Comparison of ENCODE assay signal across 8 cellular contexts in the genomic region with DNA sequence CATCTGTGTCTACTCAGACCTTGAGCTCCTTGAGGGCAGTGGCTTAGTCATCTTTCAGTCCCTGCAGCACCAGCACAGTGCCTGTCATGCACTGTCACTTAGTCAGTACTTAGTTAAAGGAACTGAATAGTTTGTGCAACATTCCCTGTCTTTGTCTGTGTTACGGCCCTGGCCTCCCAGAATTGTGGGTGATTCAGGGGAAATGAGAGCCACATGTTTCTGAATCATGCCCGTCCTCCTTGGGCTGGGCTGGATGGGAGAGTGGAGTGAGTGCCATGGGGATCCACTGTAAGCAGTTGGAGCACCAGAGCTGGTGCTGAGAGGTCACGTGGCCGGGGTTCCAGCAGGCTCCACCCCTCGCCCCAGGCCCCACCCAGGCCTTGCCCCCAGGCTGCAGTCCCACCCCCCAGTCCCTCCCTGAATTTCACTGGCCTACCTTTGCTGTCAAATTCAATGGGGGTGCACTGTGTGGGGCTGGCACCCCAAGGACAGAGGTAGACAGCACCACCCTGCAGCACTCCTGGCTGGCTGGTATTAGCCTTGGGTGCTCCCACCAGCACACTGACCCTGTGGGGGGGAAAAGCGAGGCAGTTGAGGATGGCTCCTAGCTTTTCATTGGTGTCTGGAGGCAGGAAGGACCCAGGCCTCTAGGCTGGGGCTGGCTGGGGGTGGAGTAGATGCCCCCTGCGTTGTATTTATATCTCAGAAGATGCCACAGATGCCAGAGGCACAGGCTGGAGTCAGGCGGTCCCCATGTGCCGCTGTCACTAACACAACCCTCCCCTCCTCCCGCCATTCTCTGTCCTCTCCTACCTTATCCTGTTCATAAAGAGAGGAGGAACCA. TPM values are rescaled to one million over a fixed set of nuclear protein-coding genes. Genes with fewer than 3 reads are reported as not detected.
DNase-seq lines count a peak whose midpoint lies in the region; ATAC-seq, FAIRE-seq and TF ChIP-seq lines count a peak whose summit lies in the region.

No MANE protein-coding gene starts in this region.

- H3K36me3 Mint-ChIP-seq in endothelial cell (ENCODE audit: low read depth, unreplicated experiment) (peaks cover 33% of the 10 kb centered on the region), natural killer cell (peaks cover 8% of the 10 kb centered on the region)

- H3K4me1 Mint-ChIP-seq in endothelial cell (ENCODE audit: unreplicated experiment) (peaks cover 50% of the 10 kb centered on the region), natural killer cell (peaks cover 53 to 83% of the 10 kb centered on the region in 2 donors)

- DNase-seq in HTR-8/SVneo (ENCODE audit: insufficient read length, low spot score) = peak; percentile 47
- DNase-seq in activated CD4-positive, alpha-beta T cell treated with anti-CD3 and anti-CD28 coated beads for 48 hours = peak; percentile 78
- DNase-seq in endothelial cell (ENCODE audit: low spot score) = no peak
- peak; percentile 39 for DNase-seq in natural killer cell
- no peak for DNase-seq in NCI-H510A treated with DMSO at 0.1 percent for 48 hours (lab: John Stamatoyannopoulos, UW)

- no peak for FAIRE-seq in HTR-8/SVneo (lab: Jason Lieb, UNC)

- no peak for TF ChIP-seq CTCF in endothelial cell (IDR thresholded peaks at IDR 0.05; ENCODE audit: unreplicated experiment)
- TF ChIP-seq CTCF in natural killer cell (IDR thresholded peaks at IDR 0.05) = no peak

- H3K27me3 Mint-ChIP-seq in endothelial cell (ENCODE audit: unreplicated experiment) (peaks cover 5% of the 10 kb centered on the region), natural killer cell (ENCODE audit: low read depth in 2 of 2) (no peaks in the 10 kb centered on the region)

- peak overlapping the region; percentile 81 for H3K4me3 Mint-ChIP-seq in endothelial cell (ENCODE audit: unreplicated experiment)
- peak overlapping the region; percentile 40 for H3K4me3 Mint-ChIP-seq in natural killer cell

- ATAC-seq in natural killer cell (peak; percentile 33 to 49 (median 38)), HG03571 (IDR thresholded peaks at IDR 0.05; ENCODE audit: unreplicated experiment) (no peak), GM18511 (IDR thresholded peaks at IDR 0.05; ENCODE audit: unreplicated experiment) (no peak), GM21529 (IDR thresholded peaks at IDR 0.05; ENCODE audit: unreplicated experiment) (no peak)

- intact Hi-C loops in natural killer cell (cut with micrococcal nuclease) = no loop called here

- H3K27ac Mint-ChIP-seq in endothelial cell (ENCODE audit: unreplicated experiment) (peak overlapping the region; percentile 81), natural killer cell (peak overlapping the region; percentile 87 to 91)

- H3K9me3 Mint-ChIP-seq in endothelial cell (ENCODE audit: unreplicated experiment) = no peaks in the 10 kb centered on the region
- no peaks in the 10 kb centered on the region for H3K9me3 Mint-ChIP-seq in natural killer cell

RNA-seq across cellular contexts. Expression of gene ITGA5, which starts 7.4 kb away (rescaled TPM):
- total RNA-seq in endothelial cell (ENCODE audit: unreplicated experiment) (688 TPM), natural killer cell (100 to 1,000 TPM; 177 to 232 (median 207) TPM)

RNA-seq across cellular contexts. Expression of gene ZNF385A, which starts 27.1 kb away (rescaled TPM):
- total RNA-seq in endothelial cell (ENCODE audit: unreplicated experiment) (15.6 TPM), natural killer cell (1 to 10 TPM; 5.4 to 9.8 (median 8.9) TPM)

RNA-seq across cellular contexts. Expression of gene GPR84, which starts 47.3 kb away (rescaled TPM):
- 0.41 TPM for total RNA-seq in endothelial cell (ENCODE audit: unreplicated experiment)
- total RNA-seq in natural killer cell = 1 to 10 TPM in 1 of 3 donors, under 1 TPM in 2; 0.45 to 4.9 (median 0.59) TPM

Comparison
In these comparisons a context has a peak if more than half of its experiments do, and no peak if none do; other contexts are left out.
1. DNase-seq: peak in HTR-8/SVneo (single experiment), activated CD4-positive, alpha-beta T cell treated with anti-CD3 and anti-CD28 coated beads for 48 hours (single experiment) and natural killer cell (single experiment); none in endothelial cell (single experiment) and NCI-H510A treated with DMSO at 0.1 percent for 48 hours (single experiment).
2. ATAC-seq: peak in natural killer cell (3 of 3); none in HG03571 (single experiment), GM18511 (single experiment) and GM21529 (single experiment).